In genomic region chr15:89352476-89352875, GRCh38 we compare ENCODE assay signal across 21 cellular contexts.
"Had no signal": no experiment of that assay in that cellular context is flagged by ENCODE, and none has a peak within 500 bp of the region (broad histone marks: within the 10 kb centered on the region; RNA-seq: fewer than 3 reads in every experiment).

No MANE protein-coding gene starts in this region.

- H3K36me3 ChIP-seq: esophagus muscularis mucosa, gastrocnemius medialis, heart right ventricle, ovary, tibial nerve, upper lobe of right lung, vagina had no signal

- H3K4me3 Mint-ChIP-seq: dendritic cell treated with granulocyte-macrophage colony-stimulating factor and Interleukin-4, amounts not matched to agents 40 ng/mL and 50 ng/mL, for 4 days; effector memory CD8-positive, alpha-beta T cell; naive thymus-derived CD8-positive, alpha-beta T cell; stimulated activated effector memory CD8-positive, alpha-beta T cell treated with anti-CD3 and anti-CD28 coated beads, Interleukin-12 subunit alpha, Interleukin-12 subunit beta, amount 100 ng/mL, for 72 hours; stimulated activated naive CD8-positive, alpha-beta T cell treated with anti-CD3 and anti-CD28 coated beads, Interleukin-15, Interleukin-2, amounts not matched to agents 100 ng/mL and 50 ng/mL, for 24 hours had no signal

- H3K4me3 ChIP-seq: esophagus muscularis mucosa, gastrocnemius medialis, heart right ventricle, ovary, smooth muscle cell, testis, tibial nerve, upper lobe of right lung, vagina had no signal

- H3K27ac ChIP-seq: epithelial cell of prostate, esophagus muscularis mucosa, gastrocnemius medialis, heart right ventricle, ovary, testis, tibial nerve, upper lobe of right lung, vagina had no signal

- H3K9me3 ChIP-seq: esophagus muscularis mucosa, gastrocnemius medialis, heart right ventricle, ovary, testis, tibial nerve, upper lobe of right lung, vagina had no signal

- H3K27me3 ChIP-seq: ovary, testis, vagina had no signal

- H3K36me3 Mint-ChIP-seq: naive thymus-derived CD8-positive, alpha-beta T cell; stimulated activated effector memory CD8-positive, alpha-beta T cell treated with anti-CD3 and anti-CD28 coated beads, Interleukin-12 subunit alpha, Interleukin-12 subunit beta, amount 100 ng/mL, for 72 hours had no signal

- H3K9me3 Mint-ChIP-seq: dendritic cell treated with granulocyte-macrophage colony-stimulating factor and Interleukin-4, amounts not matched to agents 40 ng/mL and 50 ng/mL, for 4 days; effector memory CD8-positive, alpha-beta T cell; naive thymus-derived CD8-positive, alpha-beta T cell; stimulated activated effector memory CD8-positive, alpha-beta T cell treated with anti-CD3 and anti-CD28 coated beads, Interleukin-12 subunit alpha, Interleukin-12 subunit beta, amount 100 ng/mL, for 72 hours; stimulated activated naive CD8-positive, alpha-beta T cell treated with anti-CD3 and anti-CD28 coated beads, Interleukin-15, Interleukin-2, amounts not matched to agents 100 ng/mL and 50 ng/mL, for 24 hours had no signal

- ATAC-seq: effector memory CD8-positive, alpha-beta T cell; gastrocnemius medialis; heart right ventricle; naive thymus-derived CD8-positive, alpha-beta T cell; right cardiac atrium; stimulated activated effector memory CD8-positive, alpha-beta T cell treated with anti-CD3 and anti-CD28 coated beads, Interleukin-12 subunit alpha, Interleukin-12 subunit beta, amount 100 ng/mL, for 72 hours; upper lobe of right lung had no signal

- H3K4me1 ChIP-seq: esophagus muscularis mucosa, gastrocnemius medialis, heart right ventricle, testis, tibial nerve, upper lobe of right lung, vagina had no signal

- DNase-seq: effector memory CD8-positive, alpha-beta T cell; gastrocnemius medialis; heart right ventricle; hypothalamus; kidney glomerular epithelial cell; mammary epithelial cell; naive thymus-derived CD8-positive, alpha-beta T cell; ovary; right cardiac atrium; stimulated activated CD4-positive, alpha-beta T cell treated with anti-CD3 and anti-CD28 coated beads, Interleukin-4, amount 100 ng/mL, for 1 hour; stimulated activated CD8-positive, alpha-beta memory T cell treated with anti-CD3 and anti-CD28 coated beads, Interleukin-4, amount 100 ng/mL, for 48 hours; testis; upper lobe of right lung had no signal

- H3K27ac Mint-ChIP-seq: dendritic cell treated with granulocyte-macrophage colony-stimulating factor and Interleukin-4, amounts not matched to agents 40 ng/mL and 50 ng/mL, for 4 days; effector memory CD8-positive, alpha-beta T cell; naive thymus-derived CD8-positive, alpha-beta T cell; stimulated activated effector memory CD8-positive, alpha-beta T cell treated with anti-CD3 and anti-CD28 coated beads, Interleukin-12 subunit alpha, Interleukin-12 subunit beta, amount 100 ng/mL, for 72 hours; stimulated activated naive CD8-positive, alpha-beta T cell treated with anti-CD3 and anti-CD28 coated beads, Interleukin-15, Interleukin-2, amounts not matched to agents 100 ng/mL and 50 ng/mL, for 24 hours had no signal
